14 cellular contexts compared by ENCODE assay signal in the genomic region with DNA sequence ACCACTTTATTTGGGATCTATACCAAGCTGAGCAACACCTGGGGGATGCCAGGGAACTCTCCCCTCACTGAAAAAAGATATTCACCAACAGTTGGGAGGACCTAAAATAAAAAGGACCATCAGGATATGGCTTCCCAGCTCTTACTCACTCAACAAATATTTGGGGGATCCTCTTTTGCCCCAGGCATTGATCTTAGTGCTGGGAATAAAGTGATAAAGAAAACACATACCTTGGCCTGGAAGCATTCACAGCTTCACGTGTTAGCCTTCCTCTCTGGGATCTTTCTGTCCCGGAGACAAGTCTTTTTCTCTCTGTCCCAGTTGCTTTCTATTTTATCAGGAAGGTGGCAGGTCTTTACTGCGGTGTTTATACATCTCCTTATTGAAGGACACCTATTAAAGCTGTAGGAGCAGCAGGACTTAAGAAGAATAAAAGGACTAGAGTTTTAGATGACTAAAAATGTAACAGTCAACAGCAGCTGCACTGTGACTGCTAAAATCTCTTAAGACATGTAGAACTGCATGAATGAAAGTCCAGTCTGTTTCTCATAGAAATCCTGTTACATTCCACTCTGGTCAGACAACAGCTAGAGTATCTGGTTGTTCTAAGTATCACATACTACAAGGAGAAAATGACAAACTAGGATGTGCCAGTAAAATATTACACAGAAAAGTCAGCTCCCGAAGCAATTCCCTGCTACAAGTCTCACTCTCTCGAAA.
"Had no signal": no experiment of that assay in that cellular context is flagged by ENCODE, and none has a peak within 500 bp of the region (broad histone marks: within the 10 kb centered on the region; RNA-seq: fewer than 3 reads in every experiment).

No MANE protein-coding gene starts in this region.

- ATAC-seq: activated CD4-positive, CD25-positive, alpha-beta regulatory T cell treated with anti-CD3 and anti-CD28 coated beads, Interleukin-2, amount 50 U/mL, for 24 hours; esophagus mucosa; left ventricle myocardium superior; psoas muscle had no signal

- H3K4me1 ChIP-seq: psoas muscle had no signal

- H3K4me3 ChIP-seq: psoas muscle, right lobe of liver, stomach, testis had no signal

- H3K9me3 ChIP-seq: psoas muscle, right lobe of liver, stomach, testis had no signal

- H3K27me3 ChIP-seq: right lobe of liver, stomach, testis had no signal

- DNase-seq: activated CD4-positive, alpha-beta T cell treated with anti-CD3 and anti-CD28 coated beads, Interleukin-2, amount 50 U/mL, for 1 hour; activated naive CD8-positive, alpha-beta T cell treated with anti-CD3 and anti-CD28 coated beads, Interleukin-2, amount 10 ng/mL, durations not matched to agents 7 days and 5 days; anterior cingulate cortex; glutamatergic neuron; hypothalamus; left ventricle myocardium superior; psoas muscle; right lobe of liver; stimulated activated CD4-positive, alpha-beta T cell treated with anti-CD3 and anti-CD28 coated beads, Interleukin-12 subunit alpha, Interleukin-12 subunit beta, amount 100 ng/mL, for 4 hours; stimulated activated CD4-positive, alpha-beta T cell treated with anti-CD3 and anti-CD28 coated beads, Interleukin-2, amount 100 ng/mL, for 24 hours; stomach; testis had no signal

- H3K27ac ChIP-seq: psoas muscle, right lobe of liver, testis had no signal
